23 cellular contexts compared by ENCODE assay signal in genomic region chr7:47188653-47189315, GRCh38.
A peak's percentile ranks its signal among the peaks of the same experiment; 100 is the strongest.
DNase-seq lines count a peak whose midpoint lies in the region; ATAC-seq and TF ChIP-seq lines count a peak whose summit lies in the region.
"Had no signal": no experiment of that assay in that cellular context is flagged by ENCODE, and none has a peak within 500 bp of the region (broad histone marks: within the 10 kb centered on the region; RNA-seq: fewer than 3 reads in every experiment).

No MANE protein-coding gene starts in this region.

- no peaks in the 10 kb centered on the region for H3K9me3 Mint-ChIP-seq in nephron
- H3K9me3 Mint-ChIP-seq: activated CD4-positive, alpha-beta memory T cell treated with anti-CD3 and anti-CD28 coated beads, Interleukin-2, amount 10 ng/mL, durations not matched to agents 7 days and 5 days; activated naive CD4-positive, alpha-beta T cell treated with anti-CD3 and anti-CD28 coated beads, Interleukin-2, amount 50 U/mL, for 72 hours; neural crest cell had no signal

- no peaks in the 10 kb centered on the region for H3K36me3 Mint-ChIP-seq in nephron (ENCODE audit: low read depth)
- H3K36me3 Mint-ChIP-seq: activated naive CD4-positive, alpha-beta T cell treated with anti-CD3 and anti-CD28 coated beads, Interleukin-2, amount 50 U/mL, for 72 hours; CD4-positive, CD25-positive, alpha-beta regulatory T cell had no signal

- peak overlapping the region in 2 of 3 experiments; percentile 63 to 68 for H3K27ac Mint-ChIP-seq in nephron
- H3K27ac Mint-ChIP-seq: activated CD4-positive, alpha-beta memory T cell treated with anti-CD3 and anti-CD28 coated beads, Interleukin-2, amount 10 ng/mL, durations not matched to agents 7 days and 5 days; activated naive CD4-positive, alpha-beta T cell treated with anti-CD3 and anti-CD28 coated beads, Interleukin-2, amount 50 U/mL, for 72 hours; CD4-positive, CD25-positive, alpha-beta regulatory T cell; effector memory CD8-positive, alpha-beta T cell had no signal

- no peak for TF ChIP-seq CTCF in nephron (IDR thresholded peaks at IDR 0.05; ENCODE audit: unreplicated experiment in 3 of 3)

- no peak for ATAC-seq in HG02610 (IDR thresholded peaks at IDR 0.05; ENCODE audit: unreplicated experiment)
- ATAC-seq: activated naive CD4-positive, alpha-beta T cell treated with anti-CD3 and anti-CD28 coated beads, Interleukin-2, amount 50 U/mL, for 72 hours; effector memory CD8-positive, alpha-beta T cell; esophagus mucosa; left cardiac atrium; right lobe of liver had no signal

- no peak overlapping the region for H3K4me3 Mint-ChIP-seq in nephron
- H3K4me3 Mint-ChIP-seq: activated CD4-positive, alpha-beta memory T cell treated with anti-CD3 and anti-CD28 coated beads, Interleukin-2, amount 10 ng/mL, durations not matched to agents 7 days and 5 days; CD4-positive, CD25-positive, alpha-beta regulatory T cell; effector memory CD8-positive, alpha-beta T cell; neural crest cell had no signal

- DNase-seq in DMS 273 (lab: John Stamatoyannopoulos, UW; ENCODE audit: unreplicated experiment) (peak; percentile 95), NCI-H1694 treated with DMSO at 0.1 percent for 48 hours (lab: John Stamatoyannopoulos, UW) (peak; percentile 91), RPMI8226 (peak; percentile 45), DMS153 treated with DMSO at 0.1 percent for 48 hours (lab: John Stamatoyannopoulos, UW; ENCODE audit: unreplicated experiment) (no peak), KG1 (lab: John Stamatoyannopoulos, UW) (no peak)
- DNase-seq: activated CD4-positive, alpha-beta memory T cell treated with anti-CD3 and anti-CD28 coated beads, Interleukin-2, amount 10 ng/mL, durations not matched to agents 7 days and 5 days; CD4-positive, CD25-positive, alpha-beta regulatory T cell; effector memory CD8-positive, alpha-beta T cell; foreskin melanocyte; GOT3; left cardiac atrium; NCI-H1105; NCI-H2029; NCI-H446 treated with DMSO at 0.1 percent for 48 hours; right lobe of liver; stimulated activated CD4-positive, alpha-beta T cell treated with anti-CD3 and anti-CD28 coated beads, Interleukin-12 subunit alpha, Interleukin-12 subunit beta, amount 100 ng/mL, for 4 hours; stimulated activated CD4-positive, alpha-beta T cell treated with anti-CD3 and anti-CD28 coated beads, Interleukin-4, amount 100 ng/mL, for 1 hour; trophoblast cell had no signal

- peaks cover 18% of the 10 kb centered on the region for H3K27me3 Mint-ChIP-seq in nephron (ENCODE audit: low read depth)
- H3K27me3 Mint-ChIP-seq: activated CD4-positive, alpha-beta memory T cell treated with anti-CD3 and anti-CD28 coated beads, Interleukin-2, amount 10 ng/mL, durations not matched to agents 7 days and 5 days; CD4-positive, CD25-positive, alpha-beta regulatory T cell; effector memory CD8-positive, alpha-beta T cell had no signal

- H3K4me1 Mint-ChIP-seq in nephron, result peaks cover 30% of the 10 kb centered on the region
- H3K4me1 Mint-ChIP-seq: activated CD4-positive, alpha-beta memory T cell treated with anti-CD3 and anti-CD28 coated beads, Interleukin-2, amount 10 ng/mL, durations not matched to agents 7 days and 5 days; CD4-positive, CD25-positive, alpha-beta regulatory T cell; neural crest cell had no signal

Comparison
In these comparisons a context has a peak if more than half of its experiments do, and no peak if none do; other contexts are left out.
1. DNase-seq: peak in DMS 273 (single experiment), NCI-H1694 treated with DMSO at 0.1 percent for 48 hours (single experiment) and RPMI8226 (single experiment); none in DMS153 treated with DMSO at 0.1 percent for 48 hours (single experiment) and KG1 (single experiment).